In the genomic region with DNA sequence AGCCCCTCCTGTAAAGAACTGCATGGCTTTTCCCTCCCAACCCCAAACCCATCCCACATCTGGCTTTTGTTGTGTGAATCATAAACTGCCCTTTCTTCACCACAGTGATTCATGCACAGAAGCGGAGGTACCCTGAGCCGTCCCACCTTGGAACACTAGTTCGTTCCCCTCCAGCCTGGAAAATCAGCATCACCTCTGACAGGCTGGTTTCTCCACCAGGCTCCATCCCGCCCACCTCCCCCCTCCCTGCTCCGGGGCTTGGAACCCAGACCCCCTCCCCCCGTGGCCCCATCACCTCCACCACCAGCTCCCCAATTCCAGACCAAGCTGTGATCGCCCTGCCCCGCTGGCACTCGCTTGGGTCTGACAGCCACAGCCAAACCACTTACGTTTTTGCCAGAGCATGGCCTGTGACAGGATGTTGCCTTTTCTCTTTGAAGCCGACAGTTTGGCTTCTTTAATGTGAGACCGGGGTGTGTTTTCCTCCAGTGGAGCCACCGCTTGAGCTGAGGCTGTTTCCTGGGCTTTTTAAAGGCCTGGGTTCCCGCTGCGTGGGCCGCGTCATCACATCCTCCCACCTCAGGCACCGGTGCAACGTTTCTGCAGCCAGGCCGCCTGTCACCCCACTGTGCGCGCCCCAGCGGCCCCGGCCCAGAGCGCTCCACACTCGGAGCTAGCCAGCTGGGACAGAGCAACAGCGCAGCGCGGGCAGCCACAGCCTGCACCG, we compare ENCODE assay signal across 8 cellular contexts. TPM values are rescaled to one million over a fixed set of nuclear protein-coding genes. Genes with fewer than 3 reads are reported as not detected.
A peak's percentile ranks its signal among the peaks of the same experiment; 100 is the strongest.
DNase-seq lines count a peak whose midpoint lies in the region; ATAC-seq and TF ChIP-seq lines count a peak whose summit lies in the region.

A gene with protein sequence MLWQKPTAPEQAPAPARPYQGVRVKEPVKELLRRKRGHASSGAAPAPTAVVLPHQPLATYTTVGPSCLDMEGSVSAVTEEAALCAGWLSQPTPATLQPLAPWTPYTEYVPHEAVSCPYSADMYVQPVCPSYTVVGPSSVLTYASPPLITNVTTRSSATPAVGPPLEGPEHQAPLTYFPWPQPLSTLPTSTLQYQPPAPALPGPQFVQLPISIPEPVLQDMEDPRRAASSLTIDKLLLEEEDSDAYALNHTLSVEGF (minus strand): TSS at position 503 of the 727 bp plus-strand sequence. CDS start 98 bp downstream, at position 405.

- peak; percentile 35 for TF ChIP-seq POLR2A in transverse colon (IDR thresholded peaks at IDR 0.05)

- intact Hi-C loops in transverse colon (cut with DNase I; ENCODE audit: low total_unique reads), result no loop called here

- peak; percentile 66 for ATAC-seq in GM21528 (IDR thresholded peaks at IDR 0.05; ENCODE audit: low FRiP score, unreplicated experiment)

- no peak for TF ChIP-seq EP300 in transverse colon (IDR thresholded peaks at IDR 0.05; ENCODE audit: low read depth)

- H3K4me1 ChIP-seq in mucosa of rectum (ENCODE audit: control insufficient read depth in 2 of 2, insufficient read depth in 2 of 2, low read length in 2 of 2) (no peaks in the 10 kb centered on the region), transverse colon (no peaks in the 10 kb centered on the region)

- WGBS in transverse colon (ENCODE audit: low coverage in 1 of 2), 2 donors, result 55% methylated on average over 30 of the region's 30 CpGs; no CpG with 5 or more reads in 1 of the 2 donors

- H3K9me3 ChIP-seq in MG63 (no peaks in the 10 kb centered on the region), mucosa of rectum (ENCODE audit: control insufficient read depth in 2 of 2, low read length in 2 of 2) (no peaks in the 10 kb centered on the region), transverse colon (no peaks in the 10 kb centered on the region)

- peak within 1 kb of the TSS in 1 of 2 donors; percentile 64 for H3K9ac ChIP-seq in mucosa of rectum (ENCODE audit: low read depth in 1 of 2, low read length in 2 of 2)

- DNase-seq in Daoy (ENCODE audit: low read depth) (peak; percentile 58), MG63 (peak; percentile 61), transverse colon (peak; percentile 75), osteocyte (ENCODE audit: extremely low spot score, unreplicated experiment) (no peak), D341Med (ENCODE audit: low spot score) (no peak)
- DNase-seq in activated gamma-delta T cell treated with anti-CD3 and anti-CD28 coated beads, Interleukin-2, amount 50 U/mL, for 16 hours (ENCODE audit: low read depth), result peak; percentile 25

- no peaks in the 10 kb centered on the region for H3K4me1 Mint-ChIP-seq in osteocyte (ENCODE audit: unreplicated experiment)

- in situ Hi-C loops in transverse colon (cut with MboI; ENCODE audit: low pct_ligation_motif_present in 1 of 4, low pct_unique_long_range_greater_than_20kb in 1 of 4, low sequenced_read_pairs in 3 of 4), result no loop called here

- no peaks in the 10 kb centered on the region for H3K36me3 ChIP-seq in MG63
- no peaks in the 10 kb centered on the region for H3K36me3 ChIP-seq in mucosa of rectum (ENCODE audit: control insufficient read depth in 2 of 2, insufficient read depth in 2 of 2, low read length in 2 of 2)
- H3K36me3 ChIP-seq in transverse colon, result no peaks in the 10 kb centered on the region

- no peaks in the 10 kb centered on the region for H3K36me3 Mint-ChIP-seq in osteocyte (ENCODE audit: unreplicated experiment)

- H3K4me3 Mint-ChIP-seq in osteocyte (ENCODE audit: unreplicated experiment), result no peak within 1 kb of the TSS

- TF ChIP-seq CTCF in transverse colon (IDR thresholded peaks at IDR 0.05), result no peak
- no peak for TF ChIP-seq CTCF in osteocyte (IDR thresholded peaks at IDR 0.05)

- H3K9me3 Mint-ChIP-seq in osteocyte (ENCODE audit: unreplicated experiment), result no peaks in the 10 kb centered on the region

- H3K27ac Mint-ChIP-seq in osteocyte (ENCODE audit: unreplicated experiment), result no peak within 1 kb of the TSS

- peak within 1 kb of the TSS; percentile 48 to 73 for H3K27ac ChIP-seq in mucosa of rectum (ENCODE audit: low read depth in 2 of 2, low read length in 2 of 2)
- H3K27ac ChIP-seq in transverse colon, result peak within 1 kb of the TSS in 3 of 4 donors; percentile 25 to 66 (median 55)

- peaks cover 23% of the 10 kb centered on the region for H3K27me3 Mint-ChIP-seq in osteocyte (ENCODE audit: unreplicated experiment)

- H3K4me3 ChIP-seq in MG63 (no peak within 1 kb of the TSS), mucosa of rectum (ENCODE audit: low read length in 2 of 2) (peak within 1 kb of the TSS in 1 of 2 donors; percentile 65), transverse colon (peak within 1 kb of the TSS in 1 of 4 donors; percentile 11)

- H3K27me3 ChIP-seq in MG63 (no peaks in the 10 kb centered on the region; the same call in 1 of the 2 replicates), mucosa of rectum (ENCODE audit: control insufficient read depth in 2 of 2, insufficient read depth in 2 of 2, low read length in 2 of 2) (no peaks in the 10 kb centered on the region), transverse colon (no peaks in the 10 kb centered on the region)

RNA-seq across cellular contexts. Expression of the gene that starts here (rescaled TPM):
- not detected in 2 replicates for total RNA-seq in Daoy (2014; rRNA removed; shearing (Covaris generic))
- not detected in 2 replicates for total RNA-seq in MG63 (2014; rRNA removed; shearing (Covaris generic); ENCODE audit: low replicate concordance)
- 10 to 100 TPM in 1 of 4 donors, 1 to 10 TPM in 3; 1.4 to 19.8 (median 2.9) TPM for total RNA-seq in transverse colon
- total RNA-seq in osteocyte, result not detected in 2 replicates

Comparison
In these comparisons a context has a peak if more than half of its experiments do, and no peak if none do; other contexts are left out.
1. Peak in DNase-seq in Daoy; RNA of the gene not detected or under 1 TPM.
2. Peak in DNase-seq in MG63; RNA of the gene not detected or under 1 TPM.
3. DNase-seq: peak in activated gamma-delta T cell treated with anti-CD3 and anti-CD28 coated beads, Interleukin-2, amount 50 U/mL, for 16 hours (single experiment) and transverse colon (single experiment); none in osteocyte (single experiment) and D341Med (single experiment).